Comparison of ENCODE assay signal across 5 cellular contexts in the genomic region with DNA sequence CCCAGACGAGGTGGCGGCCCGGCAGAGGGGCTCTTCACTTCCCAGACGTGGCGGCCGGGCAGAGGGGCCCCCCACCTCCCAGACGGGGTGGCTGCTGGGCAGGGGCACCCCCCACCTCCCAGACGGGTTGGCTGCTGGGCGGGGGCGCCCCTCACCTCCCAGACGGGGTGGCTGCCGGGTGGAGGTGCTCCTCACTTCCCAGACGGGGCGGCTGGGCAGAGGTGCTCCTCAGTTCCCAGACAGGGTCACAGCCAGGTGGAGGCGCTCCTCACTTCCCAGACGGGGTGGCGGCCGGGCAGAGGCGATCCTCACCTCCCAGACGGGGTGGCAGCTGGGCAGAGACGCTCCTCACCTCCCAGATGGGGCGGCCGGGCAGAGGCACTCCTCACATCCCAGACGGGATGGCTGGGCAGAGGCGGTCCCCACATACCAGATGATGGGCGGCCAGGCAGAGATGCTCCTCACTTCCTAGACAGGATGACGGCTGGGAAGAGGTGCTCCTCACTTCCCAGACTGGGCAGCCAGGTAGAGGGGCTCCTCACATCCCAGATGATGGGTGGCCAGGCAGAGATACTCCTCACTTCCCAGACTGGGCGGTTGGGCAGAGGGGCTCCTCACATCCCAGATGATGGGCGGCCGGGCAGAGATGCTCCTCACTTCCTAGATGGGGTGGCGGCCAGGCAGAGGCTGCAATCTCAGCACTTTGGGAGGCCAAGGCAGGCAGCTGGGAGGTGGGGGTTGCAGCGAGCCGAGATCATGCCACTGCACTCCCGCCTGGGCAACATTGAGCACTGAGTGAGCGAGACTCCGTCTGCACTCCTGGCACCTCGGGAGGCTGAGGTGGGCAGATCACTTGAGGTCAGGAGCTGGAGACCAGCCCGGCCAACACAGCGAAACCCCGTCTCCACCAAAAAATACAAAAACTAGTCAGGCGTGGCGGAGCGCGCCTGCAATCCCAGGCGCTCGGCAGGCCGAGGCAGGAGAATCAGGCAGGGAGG.
DNase-seq lines count a peak whose midpoint lies in the region; ATAC-seq and TF ChIP-seq lines count a peak whose summit lies in the region.
"Not testable (repeated sequence)": the region's sequence is repeated elsewhere in the genome, so short reads cannot be mapped to it uniquely, and the experiment has no call there.

No MANE protein-coding gene starts in this region.

- H3K27ac ChIP-seq in right cardiac atrium (ENCODE audit: low read length); lower lobe of right lung; upper lobe of right lung: not testable (repeated sequence)

- H3K4me1 ChIP-seq in right cardiac atrium (ENCODE audit: control insufficient read depth, insufficient read depth, low read length); lower lobe of right lung; upper lobe of right lung: not testable (repeated sequence)

- not testable (repeated sequence) for H3K27me3 ChIP-seq in right cardiac atrium (ENCODE audit: control insufficient read depth, insufficient read depth); lower lobe of right lung (ENCODE audit: low read depth); upper lobe of right lung

- TF ChIP-seq CTCF in chondrocyte (IDR thresholded peaks at IDR 0.05); lower lobe of right lung (IDR thresholded peaks at IDR 0.05); osteocyte (IDR thresholded peaks at IDR 0.05); upper lobe of right lung (IDR thresholded peaks at IDR 0.05): not testable (repeated sequence)

- not testable (repeated sequence) for H3K9me3 ChIP-seq in right cardiac atrium (ENCODE audit: control insufficient read depth, low read length); upper lobe of right lung
- H3K9me3 ChIP-seq in lower lobe of right lung: peaks cover 19% of the 10 kb centered on the region

- H3K36me3 Mint-ChIP-seq in chondrocyte (ENCODE audit: low read depth); osteocyte (ENCODE audit: unreplicated experiment): not testable (repeated sequence)

- peaks cover 44% of the 10 kb centered on the region for H3K9me3 Mint-ChIP-seq in chondrocyte (ENCODE audit: low read depth)
- peaks cover 22% of the 10 kb centered on the region for H3K9me3 Mint-ChIP-seq in osteocyte (ENCODE audit: unreplicated experiment)

- peak; percentile 73 for DNase-seq in chondrocyte (ENCODE audit: low spot score)
- peak in 2 of 3 donors; percentile 35 to 46 for DNase-seq in right cardiac atrium
- DNase-seq in lower lobe of right lung: peak; percentile 35
- DNase-seq in osteocyte (ENCODE audit: extremely low spot score, unreplicated experiment): peak; percentile 79
- DNase-seq in upper lobe of right lung: peak; percentile 47

- intact Hi-C loops in right cardiac atrium (cut with DNase I); lower lobe of right lung (cut with DNase I); upper lobe of right lung (cut with DNase I): not testable (repeated sequence)

- not testable (repeated sequence) for H3K4me1 Mint-ChIP-seq in chondrocyte (ENCODE audit: low read depth); osteocyte (ENCODE audit: unreplicated experiment)

- 92% methylated on average over 47 of the region's 47 CpGs for WGBS in right cardiac atrium

- H3K4me3 ChIP-seq in right cardiac atrium (ENCODE audit: low read length); lower lobe of right lung; upper lobe of right lung: not testable (repeated sequence)

- not testable (repeated sequence) for H3K4me3 Mint-ChIP-seq in chondrocyte (ENCODE audit: unreplicated experiment); osteocyte (ENCODE audit: unreplicated experiment)

- not testable (repeated sequence) for H3K27ac Mint-ChIP-seq in chondrocyte (ENCODE audit: unreplicated experiment); osteocyte (ENCODE audit: unreplicated experiment)

- H3K27me3 Mint-ChIP-seq in chondrocyte (ENCODE audit: low read depth); osteocyte (ENCODE audit: unreplicated experiment): not testable (repeated sequence)

- ATAC-seq in right cardiac atrium, lower lobe of right lung, upper lobe of right lung: not testable (repeated sequence)

- not testable (repeated sequence) for H3K36me3 ChIP-seq in lower lobe of right lung, upper lobe of right lung
